In genomic region chr14:92542766-92543554, GRCh38 we compare ENCODE assay signal across 27 cellular contexts. TPM values are rescaled to one million over a fixed set of nuclear protein-coding genes. Genes with fewer than 3 reads are reported as not detected.
DNase-seq lines count a peak whose midpoint lies in the region; ATAC-seq lines count a peak whose summit lies in the region.
"Had no signal": no experiment of that assay in that cellular context is flagged by ENCODE, and none has a peak within 500 bp of the region (broad histone marks: within the 10 kb centered on the region; RNA-seq: fewer than 3 reads in every experiment).

No MANE protein-coding gene starts in this region.

- peak overlapping the region; percentile 21 for H3K27ac Mint-ChIP-seq in activated naive CD8-positive, alpha-beta T cell treated with anti-CD3 and anti-CD28 coated beads, Interleukin-2, amount 10 ng/mL, durations not matched to agents 7 days and 5 days
- peak overlapping the region; percentile 64 to 72 for H3K27ac Mint-ChIP-seq in natural killer cell treated with Interleukin-12 subunit alpha and Interleukin-12 subunit beta and Interleukin-15 and Interleukin-18, amount 100 ng/mL, for 72 hours
- H3K27ac Mint-ChIP-seq: memory B cell had no signal

- no peak overlapping the region for H3K9ac ChIP-seq in BLaER1
- H3K9ac ChIP-seq: BLaER1 treated with 17β-estradiol and CSF1 and Interleukin-3, amounts not matched to agents 10 nM and 100 nM had no signal

- no peaks in the 10 kb centered on the region for H3K27me3 Mint-ChIP-seq in activated naive CD8-positive, alpha-beta T cell treated with anti-CD3 and anti-CD28 coated beads, Interleukin-2, amount 10 ng/mL, durations not matched to agents 7 days and 5 days
- H3K27me3 Mint-ChIP-seq in natural killer cell treated with Interleukin-12 subunit alpha and Interleukin-12 subunit beta and Interleukin-15 and Interleukin-18, amount 100 ng/mL, for 72 hours = no peaks in the 10 kb centered on the region
- H3K27me3 Mint-ChIP-seq: memory B cell had no signal

- H3K9me3 ChIP-seq in BLaER1 = no peaks in the 10 kb centered on the region
- H3K9me3 ChIP-seq: adrenal gland; BLaER1 treated with 17β-estradiol and CSF1 and Interleukin-3, amounts not matched to agents 10 nM and 100 nM; tibial artery had no signal

- H3K4me1 ChIP-seq in BLaER1 = peaks cover 53% of the 10 kb centered on the region

- H3K36me3 ChIP-seq in BLaER1 = no peaks in the 10 kb centered on the region
- H3K36me3 ChIP-seq: adrenal gland; BLaER1 treated with 17β-estradiol and CSF1 and Interleukin-3, amounts not matched to agents 10 nM and 100 nM; brain microvascular endothelial cell; SJSA1; tibial artery had no signal

- H3K27ac ChIP-seq in BLaER1 = no peak overlapping the region
- H3K27ac ChIP-seq: BLaER1 treated with 17β-estradiol and CSF1 and Interleukin-3, amounts not matched to agents 10 nM and 100 nM; brain microvascular endothelial cell; SJSA1 had no signal

- peak overlapping the region; percentile 17; the same call in 1 of the 2 replicates for H3K4me2 ChIP-seq in BLaER1
- H3K4me2 ChIP-seq: smooth muscle cell had no signal

- peaks cover 56% of the 10 kb centered on the region for H3K4me1 Mint-ChIP-seq in activated naive CD8-positive, alpha-beta T cell treated with anti-CD3 and anti-CD28 coated beads, Interleukin-2, amount 10 ng/mL, durations not matched to agents 7 days and 5 days
- peaks cover 67 to 70% of the 10 kb centered on the region in 2 donors for H3K4me1 Mint-ChIP-seq in natural killer cell treated with Interleukin-12 subunit alpha and Interleukin-12 subunit beta and Interleukin-15 and Interleukin-18, amount 100 ng/mL, for 72 hours (ENCODE audit: low read depth in 2 of 2)

- peaks cover 14% of the 10 kb centered on the region for H3K36me3 Mint-ChIP-seq in activated naive CD8-positive, alpha-beta T cell treated with anti-CD3 and anti-CD28 coated beads, Interleukin-2, amount 10 ng/mL, durations not matched to agents 7 days and 5 days
- H3K36me3 Mint-ChIP-seq in natural killer cell treated with Interleukin-12 subunit alpha and Interleukin-12 subunit beta and Interleukin-15 and Interleukin-18, amount 100 ng/mL, for 72 hours = no peaks in the 10 kb centered on the region
- H3K36me3 Mint-ChIP-seq: memory B cell had no signal

- no peaks in the 10 kb centered on the region for H3K27me3 ChIP-seq in BLaER1
- H3K27me3 ChIP-seq: adrenal gland; BLaER1 treated with 17β-estradiol and CSF1 and Interleukin-3, amounts not matched to agents 10 nM and 100 nM; brain microvascular endothelial cell; SJSA1; tibial artery had no signal

- ATAC-seq in activated naive CD8-positive, alpha-beta T cell treated with anti-CD3 and anti-CD28 coated beads, Interleukin-2, amount 10 ng/mL, durations not matched to agents 7 days and 5 days (ENCODE audit: low read depth) = no peak
- peak; percentile 60 to 66 for ATAC-seq in natural killer cell treated with Interleukin-12 subunit alpha and Interleukin-12 subunit beta and Interleukin-15 and Interleukin-18, amount 100 ng/mL, for 72 hours
- ATAC-seq in GM18873 (IDR thresholded peaks at IDR 0.05; ENCODE audit: low FRiP score, unreplicated experiment) (no peak), GM18909 (IDR thresholded peaks at IDR 0.05; ENCODE audit: poor library complexity, unreplicated experiment) (no peak), HG03460 (IDR thresholded peaks at IDR 0.05; ENCODE audit: unreplicated experiment) (no peak), GM19035 (IDR thresholded peaks at IDR 0.05; ENCODE audit: unreplicated experiment) (no peak)

- no peak overlapping the region for H3K4me3 Mint-ChIP-seq in activated naive CD8-positive, alpha-beta T cell treated with anti-CD3 and anti-CD28 coated beads, Interleukin-2, amount 10 ng/mL, durations not matched to agents 7 days and 5 days
- peak overlapping the region; percentile 10 for H3K4me3 Mint-ChIP-seq in natural killer cell treated with Interleukin-12 subunit alpha and Interleukin-12 subunit beta and Interleukin-15 and Interleukin-18, amount 100 ng/mL, for 72 hours
- H3K4me3 Mint-ChIP-seq: memory B cell had no signal

- H3K4me3 ChIP-seq in BLaER1 = no peak overlapping the region
- H3K4me3 ChIP-seq: adrenal gland; BLaER1 treated with 17β-estradiol and CSF1 and Interleukin-3, amounts not matched to agents 10 nM and 100 nM; SJSA1; smooth muscle cell; tibial artery had no signal

- POLR2A ChIA-PET in activated naive CD8-positive, alpha-beta T cell treated with anti-CD3 and anti-CD28 coated beads, Interleukin-2, amount 10 ng/mL, durations not matched to agents 7 days and 5 days (lab: Charles Lee) = interaction anchor here (0.8 kb wide), 1 partner anchor 222 kb away, joined by 3 read pairs; no protein-coding TSS in a partner anchor

- no peaks in the 10 kb centered on the region for H3K9me3 Mint-ChIP-seq in activated naive CD8-positive, alpha-beta T cell treated with anti-CD3 and anti-CD28 coated beads, Interleukin-2, amount 10 ng/mL, durations not matched to agents 7 days and 5 days
- no peaks in the 10 kb centered on the region for H3K9me3 Mint-ChIP-seq in natural killer cell treated with Interleukin-12 subunit alpha and Interleukin-12 subunit beta and Interleukin-15 and Interleukin-18, amount 100 ng/mL, for 72 hours
- H3K9me3 Mint-ChIP-seq: memory B cell had no signal

- peak; percentile 72 for DNase-seq in M059J (ENCODE audit: low read depth)
- no peak for DNase-seq in activated naive CD8-positive, alpha-beta T cell treated with anti-CD3 and anti-CD28 coated beads, Interleukin-2, amount 10 ng/mL, durations not matched to agents 7 days and 5 days
- DNase-seq in natural killer cell treated with Interleukin-12 subunit alpha and Interleukin-12 subunit beta and Interleukin-15 and Interleukin-18, amount 100 ng/mL, for 72 hours (ENCODE audit: low spot score) = no peak
- DNase-seq: ACHN; activated T-cell treated with anti-CD3 and anti-CD28 coated beads for 4 hours; adrenal gland; brain microvascular endothelial cell; DMS79 treated with DMSO at 0.1 percent for 48 hours; GF-D8; HCEC 1CT; hypothalamus; KG1; NCI-H1436 treated with DMSO at 0.1 percent for 48 hours; NCI-H69; nucleus accumbens; stimulated activated CD4-positive, alpha-beta T cell treated with anti-CD3 and anti-CD28 coated beads, Interleukin-1b, Interleukin-23, amount 100 ng/mL, for 48 hours; stimulated activated CD8-positive, alpha-beta memory T cell treated with anti-CD3 and anti-CD28 coated beads, Interleukin-4, amount 100 ng/mL, for 48 hours; tibial artery had no signal

- no peaks in the 10 kb centered on the region for H4K20me1 ChIP-seq in BLaER1

RNA-seq across cellular contexts. Expression of gene RIN3, which starts 29.4 kb away (rescaled TPM):
- 0.44 and 1.1 TPM in 2 replicates for total RNA-seq in M059J (2014; rRNA removed; shearing (Covaris generic))
- 10 to 100 TPM; 80.5 to 80.9 TPM for total RNA-seq in activated naive CD8-positive, alpha-beta T cell treated with anti-CD3 and anti-CD28 coated beads, Interleukin-2, amount 10 ng/mL, durations not matched to agents 7 days and 5 days
- 100 to 1,000 TPM; 151 to 202 TPM for total RNA-seq in natural killer cell treated with Interleukin-12 subunit alpha and Interleukin-12 subunit beta and Interleukin-15 and Interleukin-18, amount 100 ng/mL, for 72 hours

Comparison
In these comparisons a context has a peak if more than half of its experiments do, and no peak if none do; other contexts are left out.
1. ATAC-seq: peak in natural killer cell treated with Interleukin-12 subunit alpha and Interleukin-12 subunit beta and Interleukin-15 and Interleukin-18, amount 100 ng/mL, for 72 hours (2 of 2); none in activated naive CD8-positive, alpha-beta T cell treated with anti-CD3 and anti-CD28 coated beads, Interleukin-2, amount 10 ng/mL, durations not matched to agents 7 days and 5 days (single experiment), GM18873 (single experiment), GM18909 (single experiment), HG03460 (single experiment) and GM19035 (single experiment).
2. RNA of gene RIN3, which starts 29.4 kb away (total RNA-seq): 151 to 202 TPM in natural killer cell treated with Interleukin-12 subunit alpha and Interleukin-12 subunit beta and Interleukin-15 and Interleukin-18, amount 100 ng/mL, for 72 hours and 80.5 to 80.9 TPM in activated naive CD8-positive, alpha-beta T cell treated with anti-CD3 and anti-CD28 coated beads, Interleukin-2, amount 10 ng/mL, durations not matched to agents 7 days and 5 days; 0.44 to 1.1 TPM in M059J; every median in the first group is over 10 times any median in the second.